ENCODE assay signal across 15 cellular contexts in genomic region chr1:41380195-41380594, GRCh38. TPM values are rescaled to one million over a fixed set of nuclear protein-coding genes. Genes with fewer than 3 reads are reported as not detected.
A peak's percentile ranks its signal among the peaks of the same experiment; 100 is the strongest.
DNase-seq lines count a peak whose midpoint lies in the region; ATAC-seq and TF ChIP-seq lines count a peak whose summit lies in the region.
"Had no signal": no experiment of that assay in that cellular context is flagged by ENCODE, and none has a peak within 500 bp of the region (broad histone marks: within the 10 kb centered on the region; RNA-seq: fewer than 3 reads in every experiment).

No MANE protein-coding gene starts in this region.

- H3K79me2 ChIP-seq in Karpas-422 (ENCODE audit: low read length), result no peaks in the 10 kb centered on the region

- H3K4me3 ChIP-seq in Karpas-422 (ENCODE audit: low read length) (no peak overlapping the region; the same call in 1 of the 2 replicates), esophagus squamous epithelium (no peak overlapping the region), gastrocnemius medialis (no peak overlapping the region)

- peak overlapping the region; percentile 25; the same call in 1 of the 2 replicates for H3K27ac ChIP-seq in Karpas-422 (ENCODE audit: low read length)
- H3K27ac ChIP-seq in esophagus squamous epithelium, result peak overlapping the region in 3 of 4 donors; percentile 67 to 97 (median 92)
- peak overlapping the region in 3 of 4 donors; percentile 51 to 78 (median 69) for H3K27ac ChIP-seq in gastrocnemius medialis

- H3K9me3 ChIP-seq in Karpas-422 (ENCODE audit: low read length), result no peaks in the 10 kb centered on the region
- H3K9me3 ChIP-seq in esophagus squamous epithelium, result no peaks in the 10 kb centered on the region
- H3K9me3 ChIP-seq in gastrocnemius medialis, result no peaks in the 10 kb centered on the region
- H3K9me3 ChIP-seq: spleen had no signal

- no peak for TF ChIP-seq POLR2A in esophagus squamous epithelium (IDR thresholded peaks at IDR 0.05)
- TF ChIP-seq POLR2A in gastrocnemius medialis (IDR thresholded peaks at IDR 0.05), result no peak

- H3K4me1 ChIP-seq in Karpas-422 (ENCODE audit: low read length), result peaks cover 43% of the 10 kb centered on the region
- H3K4me1 ChIP-seq in esophagus squamous epithelium, result peaks cover 6 to 38% (median 7%) of the 10 kb centered on the region in 3 donors
- H3K4me1 ChIP-seq in gastrocnemius medialis, result peaks cover 10 to 23% of the 10 kb centered on the region in 2 donors

- TF ChIP-seq CTCF in esophagus squamous epithelium (IDR thresholded peaks at IDR 0.05) (no peak), gastrocnemius medialis (IDR thresholded peaks at IDR 0.05 in 4 of 5, conservative IDR thresholded peaks at IDR 0.05 in 1 of 5) (no peak)

- in situ Hi-C loops in gastrocnemius medialis (cut with MboI; ENCODE audit: low sequenced_read_pairs in 4 of 4), result no loop called here

- ATAC-seq in gastrocnemius medialis (no peak), HG02759 (IDR thresholded peaks at IDR 0.05; ENCODE audit: unreplicated experiment) (no peak), GM21786 (IDR thresholded peaks at IDR 0.05; ENCODE audit: unreplicated experiment) (no peak)

- no peaks in the 10 kb centered on the region for H4K20me1 ChIP-seq in Karpas-422 (ENCODE audit: insufficient read depth, low read depth, low read length)

- H3K4me2 ChIP-seq in Karpas-422 (ENCODE audit: low read depth, low read length, poor library complexity, severe bottlenecking), result peak overlapping the region; percentile 50

- intact Hi-C loops in esophagus squamous epithelium (cut with DNase I), result no loop called here
- intact Hi-C loops in gastrocnemius medialis (cut with DNase I; ENCODE audit: low total_unique reads), result no loop called here

- H3K9ac ChIP-seq in Karpas-422 (ENCODE audit: low read length), result peak overlapping the region; percentile 23

- no peaks in the 10 kb centered on the region for H3K9me2 ChIP-seq in Karpas-422 (replicated peaks; ENCODE audit: insufficient read depth, low read length)

- DNase-seq in NCI-H510A (lab: John Stamatoyannopoulos, UW), result peak; percentile 71
- DNase-seq in NCI-H510A treated with DMSO at 0.1 percent for 48 hours (lab: John Stamatoyannopoulos, UW), result no peak
- no peak for DNase-seq in Karpas-422
- no peak for DNase-seq in esophagus squamous epithelium (lab: John Stamatoyannopoulos, UW)
- DNase-seq in gastrocnemius medialis, result no peak
- DNase-seq in amygdala (lab: John Stamatoyannopoulos, UW), result no peak
- DNase-seq: activated CD4-positive, alpha-beta T cell treated with anti-CD3 and anti-CD28 coated beads, Interleukin-2, amount 50 U/mL, for 48 hours; GOT3; kidney glomerular epithelial cell; spleen; trophoblast cell had no signal

- H3K27me3 ChIP-seq in Karpas-422 (ENCODE audit: low read length) (no peaks in the 10 kb centered on the region), esophagus squamous epithelium (peaks cover 0 to 54% (median 0%) of the 10 kb centered on the region in 4 donors), gastrocnemius medialis (peaks cover 0 to 16% (median 0%) of the 10 kb centered on the region in 3 donors)

- no peaks in the 10 kb centered on the region for H3K36me3 ChIP-seq in Karpas-422 (ENCODE audit: insufficient read depth, low read length)
- peaks cover 0 to 5% (median 0%) of the 10 kb centered on the region in 3 donors for H3K36me3 ChIP-seq in esophagus squamous epithelium
- H3K36me3 ChIP-seq in gastrocnemius medialis, result no peaks in the 10 kb centered on the region
- H3K36me3 ChIP-seq: spleen had no signal

- 77 to 82% methylated on average over 1 to 2 of the region's 2 CpGs for WGBS in esophagus squamous epithelium, 2 donors

- no peak overlapping the region for H2AFZ ChIP-seq in Karpas-422 (ENCODE audit: low read length)

RNA-seq across cellular contexts. Expression of gene FOXO6, which starts 19.0 kb away (rescaled TPM):
- total RNA-seq in Karpas-422 (2014; rRNA removed; shearing (Covaris generic); ENCODE audit: low replicate concordance), result 0.51 TPM in 1 of 2 replicates, not detected in the other
- total RNA-seq in esophagus squamous epithelium (under 1 TPM in 3 of 4 donors, not detected in 1; 0.18 to 0.53 (median 0.38) TPM), gastrocnemius medialis (1 to 10 TPM in 2 of 4 donors, under 1 TPM in 2; 0.20 to 3.9 (median 0.94) TPM)
- total RNA-seq: bronchial epithelial cell; T-helper 2 cell treated with Interferon-gamma antibody and Interleukin-4, amounts not matched to agents 100 ng/mL and 5 ng/mL, for 36 hours had no signal

Comparison
In these comparisons a context has a peak if more than half of its experiments do, and no peak if none do; other contexts are left out.
1. H3K27ac ChIP-seq: peak in every context shown above with its lines; median percentile 92 in esophagus squamous epithelium; 69 in gastrocnemius medialis; 25 in Karpas-422.